ENCODE assay signal across 17 cellular contexts in the genomic region with DNA sequence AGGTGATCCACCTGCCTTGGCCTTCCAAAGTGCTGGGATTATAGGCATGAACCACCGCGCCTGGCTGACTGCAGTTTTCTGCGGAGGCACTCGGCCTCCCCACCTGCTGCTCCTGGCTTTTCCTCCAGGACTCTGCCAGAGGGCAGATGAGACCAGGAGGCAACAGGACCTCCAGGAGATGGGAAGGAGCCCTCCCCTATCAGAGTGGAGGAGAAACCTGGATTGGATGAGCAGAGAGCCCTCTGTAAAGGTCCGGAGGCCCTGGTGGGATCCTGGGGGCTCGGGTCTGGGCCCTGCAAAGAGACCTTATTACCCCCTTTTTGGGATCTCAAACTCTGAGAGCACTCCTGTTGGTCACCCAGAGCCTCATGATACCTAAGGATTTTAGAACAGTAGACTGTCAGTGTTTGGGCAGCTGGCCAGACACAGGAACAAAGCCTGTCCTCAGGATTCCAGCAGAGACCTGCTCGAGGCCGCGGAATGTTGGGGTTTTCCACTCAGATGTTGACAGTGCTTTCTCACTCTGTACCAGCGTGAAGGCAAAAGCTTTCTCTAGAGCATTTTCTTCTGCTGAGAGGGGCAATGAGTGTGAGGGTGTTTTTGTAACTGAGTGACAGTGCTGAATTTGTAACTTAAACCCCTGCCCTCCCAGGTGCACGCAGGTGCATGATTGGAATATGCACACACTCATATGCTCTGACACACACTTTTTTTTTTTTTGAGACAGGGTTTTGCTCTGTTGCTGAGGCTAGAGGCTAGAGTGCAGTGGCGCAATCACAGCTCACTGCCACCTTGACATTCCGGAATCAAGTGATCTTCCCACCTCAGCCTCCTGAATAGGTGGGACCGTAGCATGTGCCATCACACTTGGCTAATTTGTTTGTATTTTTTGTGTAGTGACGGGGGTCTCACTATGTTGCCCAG. TPM values are rescaled to one million over a fixed set of nuclear protein-coding genes. Genes with fewer than 3 reads are reported as not detected.
A peak's percentile ranks its signal among the peaks of the same experiment; 100 is the strongest.
DNase-seq lines count a peak whose midpoint lies in the region; ATAC-seq, FAIRE-seq and TF ChIP-seq lines count a peak whose summit lies in the region.
"Had no signal": no experiment of that assay in that cellular context is flagged by ENCODE, and none has a peak within 500 bp of the region (broad histone marks: within the 10 kb centered on the region; RNA-seq: fewer than 3 reads in every experiment).

No MANE protein-coding gene starts in this region.

- H3K4me3 ChIP-seq in AG04450 (ENCODE audit: low read depth, low read length) (no peak overlapping the region), astrocyte of the spinal cord (ENCODE audit: low read depth, low read length) (no peak overlapping the region), left lung (no peak overlapping the region)
- H3K4me3 ChIP-seq: left ventricle myocardium inferior had no signal

- ATAC-seq in left lung (peak; percentile 87), left cardiac atrium (no peak)

- CTCF ChIA-PET in AG04450 (lab: Charles Lee): no interaction called here

- intact Hi-C loops in left lung (cut with DNase I) (no loop called here), left cardiac atrium (cut with DNase I) (no loop called here)

- TF ChIP-seq EP300 in Ishikawa (IDR thresholded peaks at IDR 0.05; ENCODE audit: borderline replicate concordance): no peak

- TF ChIP-seq RAD21 in Ishikawa (IDR thresholded peaks at IDR 0.05; ENCODE audit: low read depth): no peak

- H3K36me3 ChIP-seq in left lung: no peaks in the 10 kb centered on the region
- H3K36me3 ChIP-seq: BE2C, left ventricle myocardium inferior had no signal

- no peaks in the 10 kb centered on the region for H3K4me1 ChIP-seq in left lung
- H3K4me1 ChIP-seq: BE2C, left ventricle myocardium inferior had no signal

- H3K27ac ChIP-seq in AG04450 (ENCODE audit: low read depth, low read length) (no peak overlapping the region), left lung (no peak overlapping the region)
- H3K27ac ChIP-seq: left ventricle myocardium inferior, VCaP had no signal

- no peak for TF ChIP-seq POLR2A in GM12892 (IDR thresholded peaks at IDR 0.05; ENCODE audit: low read depth, low read length)

- POLR2A ChIA-PET in AG04450 (lab: Yijun Ruan, JAX): no interaction called here

- H3K9me3 ChIP-seq in AG04450 (ENCODE audit: control insufficient read depth, insufficient read depth, low read length) (no peaks in the 10 kb centered on the region), left lung (no peaks in the 10 kb centered on the region)
- H3K9me3 ChIP-seq: BE2C, left ventricle myocardium inferior had no signal

- peaks cover 10% of the 10 kb centered on the region for H3K27me3 ChIP-seq in AG04450 (ENCODE audit: control insufficient read depth, insufficient read depth, low read length)
- H3K27me3 ChIP-seq in left lung: peaks cover 0 to 15% of the 10 kb centered on the region in 2 donors
- H3K27me3 ChIP-seq: BE2C had no signal

- peak; percentile 2 for DNase-seq in AG04450 (ENCODE audit: low read depth, low spot score)
- DNase-seq in astrocyte of the spinal cord (ENCODE audit: low read depth, low spot score): peak; percentile 31
- DNase-seq in left lung: peak in 1 of 2 donors; percentile 57
- no peak for DNase-seq in DMS153 treated with DMSO at 0.1 percent for 48 hours (lab: John Stamatoyannopoulos, UW; ENCODE audit: unreplicated experiment)
- no peak for DNase-seq in GM12892 (ENCODE audit: insufficient read length)
- DNase-seq in left cardiac atrium: no peak
- DNase-seq in activated CD4-positive, alpha-beta T cell treated with anti-CD3 and anti-CD28 coated beads for 48 hours: no peak
- DNase-seq: amygdala; BE2C; effector CD8-positive, alpha-beta T cell; KG1; left ventricle myocardium inferior; NCI-H2081 treated with DMSO at 0.1 percent for 48 hours; nucleus accumbens; Right ventricle myocardium superior had no signal

- TF ChIP-seq CTCF in AG04450 (IDR thresholded peaks at IDR 0.05; ENCODE audit: low read depth, low read length) (no peak), astrocyte of the spinal cord (IDR thresholded peaks at IDR 0.05; ENCODE audit: low read depth, low read length) (no peak), left lung (IDR thresholded peaks at IDR 0.05) (no peak)

- no peak for FAIRE-seq in GM12892 (lab: Jason Lieb, UNC)

- in situ Hi-C loops in astrocyte of the spinal cord (cut with HindIII; ENCODE audit: low sequenced_read_pairs): no loop called here

TF ChIP-seq in Ishikawa, 13 proteins besides CTCF, POLR2A, EP300 and RAD21:
- TF ChIP-seq NFIC (IDR thresholded peaks at IDR 0.05): peak; percentile 50; the same call in 1 of the 2 replicates
- peak; percentile 34; the same call in 1 of the 2 replicates for TF ChIP-seq TEAD4 (IDR thresholded peaks at IDR 0.05)
- no peak for TF ChIP-seq TCF12 (IDR thresholded peaks at IDR 0.05; ENCODE audit: low read depth)

RNA-seq across cellular contexts. Expression of gene NPPC, which starts 48.4 kb away (rescaled TPM):
- polyA plus RNA-seq in AG04450 (2011; rRNA removed): not detected in 2 replicates
- polyA minus RNA-seq in AG04450 (2011; rRNA and poly(A)+ RNA removed): not detected in 2 replicates
- total RNA-seq in left lung (not detected), left cardiac atrium (1 to 10 TPM; 3.7 to 7.2 TPM)
- not detected for polyA plus RNA-seq in GM12892 (2012; ENCODE audit: missing spikeins)

Comparison
In these comparisons a context has a peak if more than half of its experiments do, and no peak if none do; other contexts are left out.
1. DNase-seq: peak in AG04450 (single experiment) and astrocyte of the spinal cord (single experiment); none in DMS153 treated with DMSO at 0.1 percent for 48 hours (single experiment), GM12892 (single experiment), left cardiac atrium (single experiment) and activated CD4-positive, alpha-beta T cell treated with anti-CD3 and anti-CD28 coated beads for 48 hours (single experiment).
2. RNA of gene NPPC, which starts 48.4 kb away (total RNA-seq): 3.7 to 7.2 TPM in left cardiac atrium; not detected in left lung; every median in the first group is over 4 times any median in the second.